1 cellular context compared by ENCODE assay signal in genomic region chr5:84518862-84519261, GRCh38.
TF ChIP-seq lines count a peak whose summit lies in the region.

No MANE protein-coding gene starts in this region.

TF ChIP-seq in H1, 55 proteins besides CTCF, POLR2A, EP300 and RAD21 (continued from another document):
- TF ChIP-seq CHD7 (IDR thresholded peaks at IDR 0.05; ENCODE audit: insufficient replicate concordance, low read length) (no peak), CBX8 (IDR thresholded peaks at IDR 0.05; ENCODE audit: borderline replicate concordance, low read depth, low read length) (no peak), SAP30 (IDR thresholded peaks at IDR 0.05; ENCODE audit: insufficient read depth, insufficient replicate concordance, low read length) (no peak), BRCA1 (IDR thresholded peaks at IDR 0.05; ENCODE audit: low read depth, low read length) (no peak), CREB1 (IDR thresholded peaks at IDR 0.05) (no peak), PHF8 (conservative IDR thresholded peaks at IDR 0.05; ENCODE audit: low read depth, low read length) (no peak), SIRT6 (IDR thresholded peaks at IDR 0.05; ENCODE audit: low read length) (no peak), BCL11A (IDR thresholded peaks at IDR 0.05; ENCODE audit: low read depth in 2 of 2, low read length in 2 of 2) (no peak), BACH1 (IDR thresholded peaks at IDR 0.05; ENCODE audit: low read length) (no peak), TEAD4 (IDR thresholded peaks at IDR 0.05; ENCODE audit: low read depth, low read length) (no peak), YY1 (IDR thresholded peaks at IDR 0.05; ENCODE audit: low read depth, low read length) (no peak), TAF1 (IDR thresholded peaks at IDR 0.05; ENCODE audit: low read depth, low read length) (no peak), SP2 (IDR thresholded peaks at IDR 0.05; ENCODE audit: low read length) (no peak), ATF3 (IDR thresholded peaks at IDR 0.05; ENCODE audit: insufficient read depth, low read depth, low read length) (no peak), HDAC2 (IDR thresholded peaks at IDR 0.05; ENCODE audit: borderline replicate concordance in 1 of 2, low read depth in 2 of 2, low read length in 2 of 2) (no peak), RBBP5 (IDR thresholded peaks at IDR 0.05; ENCODE audit: borderline replicate concordance, low read depth, low read length) (no peak)
- TF ChIP-seq, protein P1, sequence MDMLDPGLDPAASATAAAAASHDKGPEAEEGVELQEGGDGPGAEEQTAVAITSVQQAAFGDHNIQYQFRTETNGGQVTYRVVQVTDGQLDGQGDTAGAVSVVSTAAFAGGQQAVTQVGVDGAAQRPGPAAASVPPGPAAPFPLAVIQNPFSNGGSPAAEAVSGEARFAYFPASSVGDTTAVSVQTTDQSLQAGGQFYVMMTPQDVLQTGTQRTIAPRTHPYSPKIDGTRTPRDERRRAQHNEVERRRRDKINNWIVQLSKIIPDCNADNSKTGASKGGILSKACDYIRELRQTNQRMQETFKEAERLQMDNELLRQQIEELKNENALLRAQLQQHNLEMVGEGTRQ (IDR thresholded peaks at IDR 0.05; ENCODE audit: low read length), result no peak
- TF ChIP-seq, protein P2, sequence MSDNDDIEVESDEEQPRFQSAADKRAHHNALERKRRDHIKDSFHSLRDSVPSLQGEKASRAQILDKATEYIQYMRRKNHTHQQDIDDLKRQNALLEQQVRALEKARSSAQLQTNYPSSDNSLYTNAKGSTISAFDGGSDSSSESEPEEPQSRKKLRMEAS (IDR thresholded peaks at IDR 0.05), result no peak
